1 cellular context compared by ENCODE assay signal in the genomic region with DNA sequence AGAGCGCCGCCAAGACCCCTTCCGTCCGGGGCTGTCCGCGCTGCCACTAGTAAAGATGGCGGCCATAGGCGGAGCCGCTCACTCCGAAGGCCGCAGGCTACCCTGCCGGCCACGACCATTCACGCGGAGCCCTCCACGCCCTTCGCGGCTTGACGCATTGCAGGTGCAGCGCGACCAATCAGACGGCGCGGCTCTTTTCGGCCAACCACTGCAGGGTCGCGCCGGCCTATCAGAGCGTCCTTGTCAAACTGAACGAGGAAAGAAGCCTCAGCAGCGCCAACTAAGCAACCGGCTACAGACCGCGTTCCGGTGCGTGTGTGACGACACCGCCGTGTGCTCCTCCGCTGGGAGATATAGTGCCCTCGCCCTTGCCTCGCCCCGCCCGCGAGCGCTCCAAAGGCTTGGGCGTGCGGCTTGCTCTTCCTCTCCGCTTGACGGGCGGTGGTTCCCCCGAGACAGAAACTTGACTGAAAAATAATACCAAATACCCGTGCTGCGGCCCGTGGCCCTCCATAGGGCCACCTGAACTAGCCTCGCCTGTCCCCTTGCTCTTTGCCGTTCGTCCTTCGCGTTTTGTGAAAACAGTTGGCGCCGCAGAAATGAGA.
A peak's percentile ranks its signal among the peaks of the same experiment; 100 is the strongest.
TF ChIP-seq lines count a peak whose summit lies in the region.

No MANE protein-coding gene starts in this region.

TF ChIP-seq in K562, 482 proteins besides CTCF, POLR2A, EP300 and RAD21 (continued from another document and continues in another):
- TF ChIP-seq, protein P1, sequence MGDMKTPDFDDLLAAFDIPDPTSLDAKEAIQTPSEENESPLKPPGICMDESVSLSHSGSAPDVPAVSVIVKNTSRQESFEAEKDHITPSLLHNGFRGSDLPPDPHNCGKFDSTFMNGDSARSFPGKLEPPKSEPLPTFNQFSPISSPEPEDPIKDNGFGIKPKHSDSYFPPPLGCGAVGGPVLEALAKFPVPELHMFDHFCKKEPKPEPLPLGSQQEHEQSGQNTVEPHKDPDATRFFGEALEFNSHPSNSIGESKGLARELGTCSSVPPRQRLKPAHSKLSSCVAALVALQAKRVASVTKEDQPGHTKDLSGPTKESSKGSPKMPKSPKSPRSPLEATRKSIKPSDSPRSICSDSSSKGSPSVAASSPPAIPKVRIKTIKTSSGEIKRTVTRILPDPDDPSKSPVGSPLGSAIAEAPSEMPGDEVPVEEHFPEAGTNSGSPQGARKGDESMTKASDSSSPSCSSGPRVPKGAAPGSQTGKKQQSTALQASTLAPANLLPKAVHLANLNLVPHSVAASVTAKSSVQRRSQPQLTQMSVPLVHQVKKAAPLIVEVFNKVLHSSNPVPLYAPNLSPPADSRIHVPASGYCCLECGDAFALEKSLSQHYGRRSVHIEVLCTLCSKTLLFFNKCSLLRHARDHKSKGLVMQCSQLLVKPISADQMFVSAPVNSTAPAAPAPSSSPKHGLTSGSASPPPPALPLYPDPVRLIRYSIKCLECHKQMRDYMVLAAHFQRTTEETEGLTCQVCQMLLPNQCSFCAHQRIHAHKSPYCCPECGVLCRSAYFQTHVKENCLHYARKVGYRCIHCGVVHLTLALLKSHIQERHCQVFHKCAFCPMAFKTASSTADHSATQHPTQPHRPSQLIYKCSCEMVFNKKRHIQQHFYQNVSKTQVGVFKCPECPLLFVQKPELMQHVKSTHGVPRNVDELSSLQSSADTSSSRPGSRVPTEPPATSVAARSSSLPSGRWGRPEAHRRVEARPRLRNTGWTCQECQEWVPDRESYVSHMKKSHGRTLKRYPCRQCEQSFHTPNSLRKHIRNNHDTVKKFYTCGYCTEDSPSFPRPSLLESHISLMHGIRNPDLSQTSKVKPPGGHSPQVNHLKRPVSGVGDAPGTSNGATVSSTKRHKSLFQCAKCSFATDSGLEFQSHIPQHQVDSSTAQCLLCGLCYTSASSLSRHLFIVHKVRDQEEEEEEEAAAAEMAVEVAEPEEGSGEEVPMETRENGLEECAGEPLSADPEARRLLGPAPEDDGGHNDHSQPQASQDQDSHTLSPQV (IDR thresholded peaks at IDR 0.05) = 0 out of 2 replicates have a peak, but pooled peaks have one; percentile 49
- TF ChIP-seq CHD4 (IDR thresholded peaks at IDR 0.05; ENCODE audit: insufficient read depth, insufficient replicate concordance, low read depth, low read length, poor library complexity, severe bottlenecking) (no peak), CEBPB (tag; IDR thresholded peaks at IDR 0.05) (peak; percentile 76), CTBP1 (IDR thresholded peaks at IDR 0.05; ENCODE audit: borderline replicate concordance) (peak; percentile 86; the same call in 1 of the 2 replicates), FOXK2 (conservative IDR thresholded peaks at IDR 0.05 in 1 of 2, IDR thresholded peaks at IDR 0.05 in 1 of 2; ENCODE audit: low read depth in 2 of 2) (no peak; a peak in 1 of 4 replicates), CXXC5 (CRISPR knock-in tag; IDR thresholded peaks at IDR 0.05) (peak; percentile 100), ZBTB17 (CRISPR knock-in tag; IDR thresholded peaks at IDR 0.05) (no peak), BHLHE40 (IDR thresholded peaks at IDR 0.05; ENCODE audit: low read length) (peak; percentile 29; the same call in 1 of the 2 replicates), HMGN3 (IDR thresholded peaks at IDR 0.05; ENCODE audit: borderline replicate concordance, extremely low read depth, insufficient read length, low read depth, low read length) (peak; percentile 71), ZNF282 (CRISPR knock-in tag; IDR thresholded peaks at IDR 0.05) (0 out of 2 replicates have a peak, but pooled peaks have one; percentile 34), PRMT5 (CRISPR knock-in tag; IDR thresholded peaks at IDR 0.05) (no peak), NCOR1 (IDR thresholded peaks at IDR 0.05) (no peak; the same call in 1 of the 2 replicates), SP2 (IDR thresholded peaks at IDR 0.05; ENCODE audit: extremely low read depth, low read depth, low read length, poor library complexity, severe bottlenecking) (no peak), CBFB (CRISPR knock-in tag; IDR thresholded peaks at IDR 0.05) (peak; percentile 65; the same call in 1 of the 2 replicates), KLF16 (IDR thresholded peaks at IDR 0.05) (no peak), ZNF408 (CRISPR knock-in tag; IDR thresholded peaks at IDR 0.05; ENCODE audit: low read depth) (no peak), RBM14 (IDR thresholded peaks at IDR 0.05; ENCODE audit: borderline replicate concordance, insufficient read depth, low read depth, low read length) (no peak), NR2F6 (CRISPR knock-in tag; IDR thresholded peaks at IDR 0.05) (no peak), EP400 (IDR thresholded peaks at IDR 0.05) (peak; percentile 99), SIN3B (IDR thresholded peaks at IDR 0.05; ENCODE audit: low read depth) (peak; percentile 48; the same call in 1 of the 2 replicates), ZNF124 (CRISPR knock-in tag; IDR thresholded peaks at IDR 0.05) (no peak), BRD4 (IDR thresholded peaks at IDR 0.05) (no peak; the same call in 1 of the 2 replicates), TGIF2 (CRISPR knock-in tag; IDR thresholded peaks at IDR 0.05) (no peak), CCNT2 (IDR thresholded peaks at IDR 0.05; ENCODE audit: borderline replicate concordance, extremely low read depth, insufficient read length, low read depth, low read length) (no peak), SAFB (IDR thresholded peaks at IDR 0.05; ENCODE audit: borderline replicate concordance, low read depth, low read length) (peak; percentile 67; the same call in 1 of the 2 replicates)
- TF ChIP-seq, protein P2, sequence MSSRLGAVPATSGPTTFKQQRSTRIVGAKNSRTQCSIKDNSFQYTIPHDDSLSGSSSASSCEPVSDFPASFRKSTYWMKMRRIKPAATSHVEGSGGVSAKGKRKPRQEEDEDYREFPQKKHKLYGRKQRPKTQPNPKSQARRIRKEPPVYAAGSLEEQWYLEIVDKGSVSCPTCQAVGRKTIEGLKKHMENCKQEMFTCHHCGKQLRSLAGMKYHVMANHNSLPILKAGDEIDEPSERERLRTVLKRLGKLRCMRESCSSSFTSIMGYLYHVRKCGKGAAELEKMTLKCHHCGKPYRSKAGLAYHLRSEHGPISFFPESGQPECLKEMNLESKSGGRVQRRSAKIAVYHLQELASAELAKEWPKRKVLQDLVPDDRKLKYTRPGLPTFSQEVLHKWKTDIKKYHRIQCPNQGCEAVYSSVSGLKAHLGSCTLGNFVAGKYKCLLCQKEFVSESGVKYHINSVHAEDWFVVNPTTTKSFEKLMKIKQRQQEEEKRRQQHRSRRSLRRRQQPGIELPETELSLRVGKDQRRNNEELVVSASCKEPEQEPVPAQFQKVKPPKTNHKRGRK (tag; IDR thresholded peaks at IDR 0.05) = no peak
- TF ChIP-seq, protein P3, sequence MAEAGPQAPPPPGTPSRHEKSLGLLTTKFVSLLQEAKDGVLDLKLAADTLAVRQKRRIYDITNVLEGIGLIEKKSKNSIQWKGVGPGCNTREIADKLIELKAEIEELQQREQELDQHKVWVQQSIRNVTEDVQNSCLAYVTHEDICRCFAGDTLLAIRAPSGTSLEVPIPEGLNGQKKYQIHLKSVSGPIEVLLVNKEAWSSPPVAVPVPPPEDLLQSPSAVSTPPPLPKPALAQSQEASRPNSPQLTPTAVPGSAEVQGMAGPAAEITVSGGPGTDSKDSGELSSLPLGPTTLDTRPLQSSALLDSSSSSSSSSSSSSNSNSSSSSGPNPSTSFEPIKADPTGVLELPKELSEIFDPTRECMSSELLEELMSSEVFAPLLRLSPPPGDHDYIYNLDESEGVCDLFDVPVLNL (CRISPR knock-in tag; IDR thresholded peaks at IDR 0.05; ENCODE audit: low read depth) = no peak
- TF ChIP-seq, protein P4, sequence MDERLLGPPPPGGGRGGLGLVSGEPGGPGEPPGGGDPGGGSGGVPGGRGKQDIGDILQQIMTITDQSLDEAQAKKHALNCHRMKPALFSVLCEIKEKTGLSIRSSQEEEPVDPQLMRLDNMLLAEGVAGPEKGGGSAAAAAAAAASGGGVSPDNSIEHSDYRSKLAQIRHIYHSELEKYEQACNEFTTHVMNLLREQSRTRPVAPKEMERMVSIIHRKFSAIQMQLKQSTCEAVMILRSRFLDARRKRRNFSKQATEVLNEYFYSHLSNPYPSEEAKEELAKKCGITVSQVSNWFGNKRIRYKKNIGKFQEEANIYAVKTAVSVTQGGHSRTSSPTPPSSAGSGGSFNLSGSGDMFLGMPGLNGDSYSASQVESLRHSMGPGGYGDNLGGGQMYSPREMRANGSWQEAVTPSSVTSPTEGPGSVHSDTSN (CRISPR knock-in tag; IDR thresholded peaks at IDR 0.05; ENCODE audit: low read depth) = no peak
- TF ChIP-seq, protein P4 (tag; conservative IDR thresholded peaks at IDR 0.05; ENCODE audit: low read depth) = 0 out of 2 replicates have a peak, but pooled peaks have one; percentile 8
- TF ChIP-seq, protein P5, sequence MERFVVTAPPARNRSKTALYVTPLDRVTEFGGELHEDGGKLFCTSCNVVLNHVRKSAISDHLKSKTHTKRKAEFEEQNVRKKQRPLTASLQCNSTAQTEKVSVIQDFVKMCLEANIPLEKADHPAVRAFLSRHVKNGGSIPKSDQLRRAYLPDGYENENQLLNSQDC (CRISPR knock-in tag; IDR thresholded peaks at IDR 0.05) = peak; percentile 60; the same call in 1 of the 2 replicates
- TF ChIP-seq, protein P6, sequence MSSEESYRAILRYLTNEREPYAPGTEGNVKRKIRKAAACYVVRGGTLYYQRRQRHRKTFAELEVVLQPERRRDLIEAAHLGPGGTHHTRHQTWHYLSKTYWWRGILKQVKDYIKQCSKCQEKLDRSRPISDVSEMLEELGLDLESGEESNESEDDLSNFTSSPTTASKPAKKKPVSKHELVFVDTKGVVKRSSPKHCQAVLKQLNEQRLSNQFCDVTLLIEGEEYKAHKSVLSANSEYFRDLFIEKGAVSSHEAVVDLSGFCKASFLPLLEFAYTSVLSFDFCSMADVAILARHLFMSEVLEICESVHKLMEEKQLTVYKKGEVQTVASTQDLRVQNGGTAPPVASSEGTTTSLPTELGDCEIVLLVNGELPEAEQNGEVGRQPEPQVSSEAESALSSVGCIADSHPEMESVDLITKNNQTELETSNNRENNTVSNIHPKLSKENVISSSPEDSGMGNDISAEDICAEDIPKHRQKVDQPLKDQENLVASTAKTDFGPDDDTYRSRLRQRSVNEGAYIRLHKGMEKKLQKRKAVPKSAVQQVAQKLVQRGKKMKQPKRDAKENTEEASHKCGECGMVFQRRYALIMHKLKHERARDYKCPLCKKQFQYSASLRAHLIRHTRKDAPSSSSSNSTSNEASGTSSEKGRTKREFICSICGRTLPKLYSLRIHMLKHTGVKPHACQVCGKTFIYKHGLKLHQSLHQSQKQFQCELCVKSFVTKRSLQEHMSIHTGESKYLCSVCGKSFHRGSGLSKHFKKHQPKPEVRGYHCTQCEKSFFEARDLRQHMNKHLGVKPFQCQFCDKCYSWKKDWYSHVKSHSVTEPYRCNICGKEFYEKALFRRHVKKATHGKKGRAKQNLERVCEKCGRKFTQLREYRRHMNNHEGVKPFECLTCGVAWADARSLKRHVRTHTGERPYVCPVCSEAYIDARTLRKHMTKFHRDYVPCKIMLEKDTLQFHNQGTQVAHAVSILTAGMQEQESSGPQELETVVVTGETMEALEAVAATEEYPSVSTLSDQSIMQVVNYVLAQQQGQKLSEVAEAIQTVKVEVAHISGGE (CRISPR knock-in tag; IDR thresholded peaks at IDR 0.05) = peak in 1 of 3 experiments; percentile 65; a peak in 2 of 6 replicates
- TF ChIP-seq, protein P7, sequence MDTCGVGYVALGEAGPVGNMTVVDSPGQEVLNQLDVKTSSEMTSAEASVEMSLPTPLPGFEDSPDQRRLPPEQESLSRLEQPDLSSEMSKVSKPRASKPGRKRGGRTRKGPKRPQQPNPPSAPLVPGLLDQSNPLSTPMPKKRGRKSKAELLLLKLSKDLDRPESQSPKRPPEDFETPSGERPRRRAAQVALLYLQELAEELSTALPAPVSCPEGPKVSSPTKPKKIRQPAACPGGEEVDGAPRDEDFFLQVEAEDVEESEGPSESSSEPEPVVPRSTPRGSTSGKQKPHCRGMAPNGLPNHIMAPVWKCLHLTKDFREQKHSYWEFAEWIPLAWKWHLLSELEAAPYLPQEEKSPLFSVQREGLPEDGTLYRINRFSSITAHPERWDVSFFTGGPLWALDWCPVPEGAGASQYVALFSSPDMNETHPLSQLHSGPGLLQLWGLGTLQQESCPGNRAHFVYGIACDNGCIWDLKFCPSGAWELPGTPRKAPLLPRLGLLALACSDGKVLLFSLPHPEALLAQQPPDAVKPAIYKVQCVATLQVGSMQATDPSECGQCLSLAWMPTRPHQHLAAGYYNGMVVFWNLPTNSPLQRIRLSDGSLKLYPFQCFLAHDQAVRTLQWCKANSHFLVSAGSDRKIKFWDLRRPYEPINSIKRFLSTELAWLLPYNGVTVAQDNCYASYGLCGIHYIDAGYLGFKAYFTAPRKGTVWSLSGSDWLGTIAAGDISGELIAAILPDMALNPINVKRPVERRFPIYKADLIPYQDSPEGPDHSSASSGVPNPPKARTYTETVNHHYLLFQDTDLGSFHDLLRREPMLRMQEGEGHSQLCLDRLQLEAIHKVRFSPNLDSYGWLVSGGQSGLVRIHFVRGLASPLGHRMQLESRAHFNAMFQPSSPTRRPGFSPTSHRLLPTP (IDR thresholded peaks at IDR 0.05; ENCODE audit: borderline replicate concordance, extremely low read depth, insufficient read length) = no peak
- TF ChIP-seq, protein P8, sequence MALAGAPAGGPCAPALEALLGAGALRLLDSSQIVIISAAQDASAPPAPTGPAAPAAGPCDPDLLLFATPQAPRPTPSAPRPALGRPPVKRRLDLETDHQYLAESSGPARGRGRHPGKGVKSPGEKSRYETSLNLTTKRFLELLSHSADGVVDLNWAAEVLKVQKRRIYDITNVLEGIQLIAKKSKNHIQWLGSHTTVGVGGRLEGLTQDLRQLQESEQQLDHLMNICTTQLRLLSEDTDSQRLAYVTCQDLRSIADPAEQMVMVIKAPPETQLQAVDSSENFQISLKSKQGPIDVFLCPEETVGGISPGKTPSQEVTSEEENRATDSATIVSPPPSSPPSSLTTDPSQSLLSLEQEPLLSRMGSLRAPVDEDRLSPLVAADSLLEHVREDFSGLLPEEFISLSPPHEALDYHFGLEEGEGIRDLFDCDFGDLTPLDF (CRISPR knock-in tag; IDR thresholded peaks at IDR 0.05) = peak; percentile 85
